Comparison of ENCODE assay signal across 8 cellular contexts in the genomic region with DNA sequence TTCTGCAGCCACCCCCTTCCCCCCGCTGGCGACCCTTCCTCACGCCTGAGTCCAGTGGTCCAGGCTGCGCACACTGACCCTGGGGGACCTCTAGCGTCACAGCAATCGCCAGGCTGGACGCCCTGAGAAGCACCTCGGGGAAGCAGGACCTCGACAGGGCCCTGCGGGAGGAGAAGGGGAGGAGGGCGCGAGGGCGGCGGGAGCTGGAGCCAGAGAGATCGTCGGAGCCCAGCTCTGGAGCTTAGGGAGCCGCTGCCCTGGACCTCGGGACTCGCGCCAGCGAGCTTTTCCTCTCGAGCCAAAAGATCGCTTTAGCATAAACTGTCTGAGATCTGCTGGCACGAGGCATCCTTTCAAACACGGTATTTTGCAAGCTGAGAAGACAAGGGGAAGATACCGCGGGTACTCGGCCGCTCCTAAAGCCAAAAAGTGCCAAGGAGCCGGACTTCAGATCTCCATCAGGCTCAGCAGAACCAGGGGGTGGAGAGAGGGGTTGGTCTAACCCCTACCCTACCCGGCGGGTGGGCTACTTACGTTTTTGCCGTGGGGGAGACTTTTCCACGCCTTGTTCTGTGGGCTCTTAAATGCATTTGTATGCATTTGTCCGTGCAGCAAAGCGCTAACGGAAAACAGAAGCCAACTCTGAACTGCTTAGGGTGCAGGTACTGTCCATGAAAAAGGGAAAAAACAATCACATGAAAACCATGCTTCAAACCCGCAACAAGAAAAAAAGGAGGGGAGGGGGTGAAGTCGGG. TPM values are rescaled to one million over a fixed set of nuclear protein-coding genes. Genes with fewer than 3 reads are reported as not detected.
DNase-seq lines count a peak whose midpoint lies in the region; ATAC-seq and TF ChIP-seq lines count a peak whose summit lies in the region.

No MANE protein-coding gene starts in this region.

- H3K4me2 ChIP-seq in Karpas-422 (ENCODE audit: low read depth, low read length, poor library complexity, severe bottlenecking): no peak overlapping the region
- H3K4me2 ChIP-seq in mesendoderm (ENCODE audit: low read length): peak overlapping the region; percentile 83

- no peaks in the 10 kb centered on the region for H4K20me1 ChIP-seq in Karpas-422 (ENCODE audit: insufficient read depth, low read depth, low read length)

- H2BK15ac ChIP-seq in mesendoderm (replicated peaks; ENCODE audit: low read depth): no peak overlapping the region

- WGBS in mesendoderm (ENCODE audit: extremely low coverage, insufficient coverage, low lambda C conversion rate): no CpG with 5 or more reads among the region's 40 CpGs

- no peak overlapping the region for H4K8ac ChIP-seq in mesendoderm (ENCODE audit: low read depth, low read length)

- no peak overlapping the region for H4K5ac ChIP-seq in mesendoderm (ENCODE audit: low read length)

- H3K79me2 ChIP-seq in Karpas-422 (ENCODE audit: low read length) (no peaks in the 10 kb centered on the region), mesendoderm (ENCODE audit: control insufficient read depth, insufficient read depth, low read length) (no peaks in the 10 kb centered on the region)

- CTCF ChIA-PET in BJ (lab: Yijun Ruan, JAX): interaction anchor here (1.0 kb wide), 1 partner anchor 136 kb away, joined by 4 read pairs; no protein-coding TSS in a partner anchor

- H3K9ac ChIP-seq in Karpas-422 (ENCODE audit: low read length) (no peak overlapping the region), mesendoderm (ENCODE audit: low read length) (peak overlapping the region; percentile 54)

- no peak overlapping the region for H3K18ac ChIP-seq in mesendoderm (ENCODE audit: low read length)

- no peak for DNase-seq in BJ (ENCODE audit: low read depth)
- DNase-seq in Karpas-422: peak; percentile 15
- peak; percentile 58 for DNase-seq in ecto neural progenitor cell (ENCODE audit: low spot score)
- peak; percentile 45 for DNase-seq in mesendoderm
- no peak for DNase-seq in NCI-H1092 treated with DMSO at 0.1 percent for 48 hours (lab: John Stamatoyannopoulos, UW)
- DNase-seq in kidney glomerular epithelial cell (lab: John Stamatoyannopoulos, UW): no peak

- H3K4me3 ChIP-seq in BJ (ENCODE audit: low read depth, low read length): peak overlapping the region; percentile 14
- H3K4me3 ChIP-seq in Karpas-422 (ENCODE audit: low read length): no peak overlapping the region
- peak overlapping the region; percentile 21 for H3K4me3 ChIP-seq in mesendoderm (ENCODE audit: low read length)

- H2AK5ac ChIP-seq in mesendoderm (ENCODE audit: low read length): no peak overlapping the region

- H2BK120ac ChIP-seq in mesendoderm (ENCODE audit: low read depth, low read length): no peak overlapping the region

- H3K9me2 ChIP-seq in Karpas-422 (replicated peaks; ENCODE audit: insufficient read depth, low read length): no peaks in the 10 kb centered on the region

- ATAC-seq in GM19328 (IDR thresholded peaks at IDR 0.05; ENCODE audit: unreplicated experiment) (no peak), GM21390 (IDR thresholded peaks at IDR 0.05; ENCODE audit: unreplicated experiment) (no peak)

- H2AFZ ChIP-seq in Karpas-422 (ENCODE audit: low read length): no peak overlapping the region

- no peak overlapping the region for H3K4ac ChIP-seq in mesendoderm (ENCODE audit: low read depth, low read length)

- no peak overlapping the region for H2BK5ac ChIP-seq in mesendoderm (ENCODE audit: low read length)

- H3K9me3 ChIP-seq in Karpas-422 (ENCODE audit: low read length): no peaks in the 10 kb centered on the region

- H3K36me3 ChIP-seq in BJ (ENCODE audit: control insufficient read depth, insufficient read depth, low read length): no peaks in the 10 kb centered on the region
- H3K36me3 ChIP-seq in Karpas-422 (ENCODE audit: insufficient read depth, low read length): no peaks in the 10 kb centered on the region
- no peaks in the 10 kb centered on the region for H3K36me3 ChIP-seq in mesendoderm (ENCODE audit: control insufficient read depth, insufficient read depth, low read length)

- peak overlapping the region; percentile 37 for H3K23ac ChIP-seq in mesendoderm (ENCODE audit: low read length)

- peak overlapping the region; percentile 69 for H3K56ac ChIP-seq in mesendoderm (ENCODE audit: low read length)

- TF ChIP-seq CTCF in BJ (IDR thresholded peaks at IDR 0.05; ENCODE audit: insufficient read depth, low read depth, low read length): no peak

- H3K27ac ChIP-seq in Karpas-422 (ENCODE audit: low read length) (no peak overlapping the region), mesendoderm (ENCODE audit: low read depth, low read length) (no peak overlapping the region)

- H3K79me1 ChIP-seq in mesendoderm (ENCODE audit: low read length): no peaks in the 10 kb centered on the region

- POLR2A ChIA-PET in BJ (lab: Charles Lee): no interaction called here

- no peaks in the 10 kb centered on the region for H3K27me3 ChIP-seq in BJ (ENCODE audit: control insufficient read depth, insufficient read depth, low read length)
- no peaks in the 10 kb centered on the region for H3K27me3 ChIP-seq in Karpas-422 (ENCODE audit: low read length)
- H3K27me3 ChIP-seq in mesendoderm (ENCODE audit: insufficient read depth, low read length, poor library complexity): peaks cover 9% of the 10 kb centered on the region

- H3K4me1 ChIP-seq in Karpas-422 (ENCODE audit: low read length) (no peaks in the 10 kb centered on the region), mesendoderm (ENCODE audit: control insufficient read depth, low read depth, low read length) (peaks cover 2% of the 10 kb centered on the region)

RNA-seq across cellular contexts. Expression of a gene that starts 0.6 kb away (rescaled TPM):
- 0.28 and 0.59 TPM in 2 replicates for polyA plus RNA-seq in BJ (2011; rRNA removed)
- 1.2 and 2.7 TPM in 2 replicates for polyA minus RNA-seq in BJ (2011; rRNA and poly(A)+ RNA removed)
- total RNA-seq in Karpas-422 (2014; rRNA removed; shearing (Covaris generic); ENCODE audit: low replicate concordance): 0.11 TPM in 1 of 2 replicates, not detected in the other
- polyA plus RNA-seq in mesendoderm (2013, experiment 1 of 2): 0.10 TPM
- 0.13 TPM for polyA plus RNA-seq in mesendoderm (2013, experiment 2 of 2)

Comparison
In these comparisons a context has a peak if more than half of its experiments do, and no peak if none do; other contexts are left out.
1. DNase-seq: peak in Karpas-422 (single experiment), ecto neural progenitor cell (single experiment) and mesendoderm (single experiment); none in BJ (single experiment), NCI-H1092 treated with DMSO at 0.1 percent for 48 hours (single experiment) and kidney glomerular epithelial cell (single experiment).